18 cellular contexts compared by ENCODE assay signal in the genomic region with DNA sequence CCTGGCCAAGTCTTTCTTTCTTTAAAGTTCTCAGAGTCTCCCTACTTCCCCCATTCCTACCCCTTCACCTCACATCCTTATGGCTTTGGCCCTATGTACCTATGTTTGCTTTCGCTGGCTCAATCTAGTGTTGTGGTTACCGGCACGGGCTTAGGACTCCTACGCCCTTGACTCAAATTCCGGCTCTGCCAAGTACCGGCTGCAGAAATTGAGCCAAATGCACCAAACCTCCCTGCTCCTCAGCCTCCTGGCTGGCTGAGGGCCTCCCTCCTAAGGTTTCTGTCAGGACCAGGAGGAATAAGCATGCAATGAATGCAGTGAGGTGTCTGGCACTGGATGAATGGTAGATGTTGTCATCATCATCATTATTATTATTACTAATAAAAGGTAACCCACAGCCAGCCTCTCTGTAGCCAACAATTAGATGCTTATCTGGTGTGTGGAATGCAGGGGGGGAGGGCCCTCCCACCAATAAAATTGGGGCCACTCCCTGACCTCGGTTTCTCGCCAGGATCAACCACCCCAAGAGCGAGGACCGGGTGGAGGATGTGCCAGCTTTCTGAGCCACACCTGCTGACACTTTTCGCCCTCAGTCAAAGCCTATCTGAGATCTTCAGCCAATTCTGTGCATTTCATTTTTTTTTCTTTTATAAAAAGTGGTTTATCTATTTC. TPM values are rescaled to one million over a fixed set of nuclear protein-coding genes. Genes with fewer than 3 reads are reported as not detected.
"Had no signal": no experiment of that assay in that cellular context is flagged by ENCODE, and none has a peak within 500 bp of the region (broad histone marks: within the 10 kb centered on the region; RNA-seq: fewer than 3 reads in every experiment).

No MANE protein-coding gene starts in this region.

- H3K4me1 Mint-ChIP-seq: brain had no signal

- H3K27ac ChIP-seq: ovary, tibial nerve had no signal

- H3K36me3 Mint-ChIP-seq: activated naive CD4-positive, alpha-beta T cell treated with anti-CD3 and anti-CD28 coated beads, Interleukin-2, amount 50 U/mL, for 72 hours; brain; immature natural killer cell had no signal

- ATAC-seq: activated CD4-positive, CD25-positive, alpha-beta regulatory T cell treated with anti-CD3 and anti-CD28 coated beads, Interleukin-2, amount 50 U/mL, for 24 hours; activated naive CD4-positive, alpha-beta T cell treated with anti-CD3 and anti-CD28 coated beads, Interleukin-2, amount 50 U/mL, for 72 hours; effector memory CD8-positive, alpha-beta T cell; left lobe of liver had no signal

- H3K4me1 ChIP-seq: tibial nerve had no signal

- H3K36me3 ChIP-seq: ovary, tibial nerve had no signal

- H3K4me3 ChIP-seq: ovary, tibial nerve had no signal

- H3K9me3 ChIP-seq: ovary had no signal

- H3K9me3 Mint-ChIP-seq: activated naive CD4-positive, alpha-beta T cell treated with anti-CD3 and anti-CD28 coated beads, Interleukin-2, amount 50 U/mL, for 72 hours; dendritic cell treated with granulocyte-macrophage colony-stimulating factor and Interleukin-4, amounts not matched to agents 40 ng/mL and 50 ng/mL, for 4 days; effector memory CD8-positive, alpha-beta T cell; immature natural killer cell; nephron progenitor cell had no signal

- H3K4me3 Mint-ChIP-seq: brain; dendritic cell treated with granulocyte-macrophage colony-stimulating factor and Interleukin-4, amounts not matched to agents 40 ng/mL and 50 ng/mL, for 4 days; effector memory CD8-positive, alpha-beta T cell; immature natural killer cell; nephron progenitor cell had no signal

- DNase-seq: activated effector memory CD4-positive, alpha-beta T cell treated with Interleukin-2 at 50 U/mL for 16 hours; amygdala; cerebellar nuclear complex; effector memory CD8-positive, alpha-beta T cell; erythroblast; immature natural killer cell; mesenchymal stem cell; nephron progenitor cell; ovary; retina had no signal

- H3K27ac Mint-ChIP-seq: activated naive CD4-positive, alpha-beta T cell treated with anti-CD3 and anti-CD28 coated beads, Interleukin-2, amount 50 U/mL, for 72 hours; brain; dendritic cell treated with granulocyte-macrophage colony-stimulating factor and Interleukin-4, amounts not matched to agents 40 ng/mL and 50 ng/mL, for 4 days; effector memory CD8-positive, alpha-beta T cell; immature natural killer cell; nephron progenitor cell had no signal

- H3K27me3 ChIP-seq: ovary had no signal

RNA-seq across cellular contexts. Expression of gene KLK5, which starts 20.7 kb away (rescaled TPM):
- total RNA-seq: activated naive CD4-positive, alpha-beta T cell treated with anti-CD3 and anti-CD28 coated beads, Interleukin-2, amount 50 U/mL, for 72 hours; fibroblast of villous mesenchyme; left lobe of liver; skeletal muscle tissue; tibial nerve had no signal

RNA-seq across cellular contexts. Expression of gene KLK4, which starts 21.0 kb away (rescaled TPM):
- total RNA-seq: activated naive CD4-positive, alpha-beta T cell treated with anti-CD3 and anti-CD28 coated beads, Interleukin-2, amount 50 U/mL, for 72 hours; fibroblast of villous mesenchyme; left lobe of liver; skeletal muscle tissue had no signal

RNA-seq across cellular contexts. Expression of gene KLK6, which starts 37.2 kb away (rescaled TPM):
- total RNA-seq: activated naive CD4-positive, alpha-beta T cell treated with anti-CD3 and anti-CD28 coated beads, Interleukin-2, amount 50 U/mL, for 72 hours; fibroblast of villous mesenchyme; left lobe of liver; skeletal muscle tissue had no signal

RNA-seq across cellular contexts. Expression of gene KLK7, which starts 51.6 kb away (rescaled TPM):
- total RNA-seq: activated naive CD4-positive, alpha-beta T cell treated with anti-CD3 and anti-CD28 coated beads, Interleukin-2, amount 50 U/mL, for 72 hours; fibroblast of villous mesenchyme; left lobe of liver; skeletal muscle tissue had no signal

RNA-seq across cellular contexts. Expression of gene KLK2, which starts 58.9 kb away (rescaled TPM):
- total RNA-seq: fibroblast of villous mesenchyme, left lobe of liver, ovary, skeletal muscle tissue, tibial nerve had no signal
